1 cellular context compared by ENCODE assay signal in the genomic region with DNA sequence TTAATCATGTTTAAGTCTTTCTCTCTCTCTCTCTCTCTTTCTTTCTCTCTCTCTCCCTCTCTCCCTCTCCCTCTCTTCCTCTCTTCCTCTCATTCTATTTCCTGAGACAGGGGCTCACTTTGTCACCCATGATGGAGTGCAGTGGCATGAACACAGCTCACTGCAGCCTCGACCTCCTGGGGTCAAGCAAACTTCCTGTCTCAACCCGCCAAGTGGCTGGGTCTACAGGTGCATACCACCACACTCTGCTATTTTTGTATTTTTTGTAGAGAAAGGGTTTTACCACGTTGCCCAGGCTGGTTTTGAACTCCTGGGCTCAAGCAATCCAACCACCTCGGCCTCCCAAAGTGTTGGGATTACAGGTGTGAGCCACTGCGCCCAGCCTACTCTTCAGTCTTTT.
TF ChIP-seq lines count a peak whose summit lies in the region.

No MANE protein-coding gene starts in this region.

TF ChIP-seq in K562, 482 proteins besides CTCF, POLR2A, EP300 and RAD21:
- TF ChIP-seq, protein P1, sequence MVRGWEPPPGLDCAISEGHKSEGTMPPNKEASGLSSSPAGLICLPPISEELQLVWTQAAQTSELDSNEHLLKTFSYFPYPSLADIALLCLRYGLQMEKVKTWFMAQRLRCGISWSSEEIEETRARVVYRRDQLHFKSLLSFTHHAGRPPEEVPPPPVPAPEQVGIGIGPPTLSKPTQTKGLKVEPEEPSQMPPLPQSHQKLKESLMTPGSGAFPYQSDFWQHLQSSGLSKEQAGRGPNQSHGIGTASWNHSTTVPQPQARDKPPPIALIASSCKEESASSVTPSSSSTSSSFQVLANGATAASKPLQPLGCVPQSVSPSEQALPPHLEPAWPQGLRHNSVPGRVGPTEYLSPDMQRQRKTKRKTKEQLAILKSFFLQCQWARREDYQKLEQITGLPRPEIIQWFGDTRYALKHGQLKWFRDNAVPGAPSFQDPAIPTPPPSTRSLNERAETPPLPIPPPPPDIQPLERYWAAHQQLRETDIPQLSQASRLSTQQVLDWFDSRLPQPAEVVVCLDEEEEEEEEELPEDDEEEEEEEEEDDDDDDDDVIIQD (CRISPR knock-in tag; IDR thresholded peaks at IDR 0.05) = no peak
- TF ChIP-seq PML (IDR thresholded peaks at IDR 0.05; ENCODE audit: low read length) (no peak), ZNF717 (CRISPR knock-in tag; IDR thresholded peaks at IDR 0.05) (no peak), RBM22 (IDR thresholded peaks at IDR 0.05; ENCODE audit: low read depth, low read length, poor library complexity, severe bottlenecking) (no peak), CHD2 (IDR thresholded peaks at IDR 0.05; ENCODE audit: low read depth, low read length) (no peak), ZNF699 (CRISPR knock-in tag; IDR thresholded peaks at IDR 0.05; ENCODE audit: insufficient replicate concordance) (no peak), NFIX (CRISPR knock-in tag; IDR thresholded peaks at IDR 0.05; ENCODE audit: low read depth) (no peak), TEAD1 (CRISPR knock-in tag; IDR thresholded peaks at IDR 0.05) (no peak), ZNF696 (CRISPR knock-in tag; conservative IDR thresholded peaks at IDR 0.05) (no peak), DDX20 (tag; IDR thresholded peaks at IDR 0.05; ENCODE audit: low read depth) (no peak), FOXM1 (IDR thresholded peaks at IDR 0.05; ENCODE audit: low read depth) (no peak), FOXM1 (CRISPR knock-in tag; IDR thresholded peaks at IDR 0.05; ENCODE audit: low read depth) (no peak), TBP (optimal IDR thresholded peaks at IDR 0.05; ENCODE audit: low read depth, low read length) (no peak), DACH1 (IDR thresholded peaks at IDR 0.05; ENCODE audit: partially characterized antibody) (no peak), POLR2B (IDR thresholded peaks at IDR 0.05; ENCODE audit: low read depth, partially characterized antibody) (no peak), MXI1 (IDR thresholded peaks at IDR 0.05; ENCODE audit: low read depth, low read length) (no peak), MCM7 (IDR thresholded peaks at IDR 0.05) (no peak)
- TF ChIP-seq, protein P2, sequence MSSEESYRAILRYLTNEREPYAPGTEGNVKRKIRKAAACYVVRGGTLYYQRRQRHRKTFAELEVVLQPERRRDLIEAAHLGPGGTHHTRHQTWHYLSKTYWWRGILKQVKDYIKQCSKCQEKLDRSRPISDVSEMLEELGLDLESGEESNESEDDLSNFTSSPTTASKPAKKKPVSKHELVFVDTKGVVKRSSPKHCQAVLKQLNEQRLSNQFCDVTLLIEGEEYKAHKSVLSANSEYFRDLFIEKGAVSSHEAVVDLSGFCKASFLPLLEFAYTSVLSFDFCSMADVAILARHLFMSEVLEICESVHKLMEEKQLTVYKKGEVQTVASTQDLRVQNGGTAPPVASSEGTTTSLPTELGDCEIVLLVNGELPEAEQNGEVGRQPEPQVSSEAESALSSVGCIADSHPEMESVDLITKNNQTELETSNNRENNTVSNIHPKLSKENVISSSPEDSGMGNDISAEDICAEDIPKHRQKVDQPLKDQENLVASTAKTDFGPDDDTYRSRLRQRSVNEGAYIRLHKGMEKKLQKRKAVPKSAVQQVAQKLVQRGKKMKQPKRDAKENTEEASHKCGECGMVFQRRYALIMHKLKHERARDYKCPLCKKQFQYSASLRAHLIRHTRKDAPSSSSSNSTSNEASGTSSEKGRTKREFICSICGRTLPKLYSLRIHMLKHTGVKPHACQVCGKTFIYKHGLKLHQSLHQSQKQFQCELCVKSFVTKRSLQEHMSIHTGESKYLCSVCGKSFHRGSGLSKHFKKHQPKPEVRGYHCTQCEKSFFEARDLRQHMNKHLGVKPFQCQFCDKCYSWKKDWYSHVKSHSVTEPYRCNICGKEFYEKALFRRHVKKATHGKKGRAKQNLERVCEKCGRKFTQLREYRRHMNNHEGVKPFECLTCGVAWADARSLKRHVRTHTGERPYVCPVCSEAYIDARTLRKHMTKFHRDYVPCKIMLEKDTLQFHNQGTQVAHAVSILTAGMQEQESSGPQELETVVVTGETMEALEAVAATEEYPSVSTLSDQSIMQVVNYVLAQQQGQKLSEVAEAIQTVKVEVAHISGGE (CRISPR knock-in tag; IDR thresholded peaks at IDR 0.05) = no peak
- TF ChIP-seq, protein P3, sequence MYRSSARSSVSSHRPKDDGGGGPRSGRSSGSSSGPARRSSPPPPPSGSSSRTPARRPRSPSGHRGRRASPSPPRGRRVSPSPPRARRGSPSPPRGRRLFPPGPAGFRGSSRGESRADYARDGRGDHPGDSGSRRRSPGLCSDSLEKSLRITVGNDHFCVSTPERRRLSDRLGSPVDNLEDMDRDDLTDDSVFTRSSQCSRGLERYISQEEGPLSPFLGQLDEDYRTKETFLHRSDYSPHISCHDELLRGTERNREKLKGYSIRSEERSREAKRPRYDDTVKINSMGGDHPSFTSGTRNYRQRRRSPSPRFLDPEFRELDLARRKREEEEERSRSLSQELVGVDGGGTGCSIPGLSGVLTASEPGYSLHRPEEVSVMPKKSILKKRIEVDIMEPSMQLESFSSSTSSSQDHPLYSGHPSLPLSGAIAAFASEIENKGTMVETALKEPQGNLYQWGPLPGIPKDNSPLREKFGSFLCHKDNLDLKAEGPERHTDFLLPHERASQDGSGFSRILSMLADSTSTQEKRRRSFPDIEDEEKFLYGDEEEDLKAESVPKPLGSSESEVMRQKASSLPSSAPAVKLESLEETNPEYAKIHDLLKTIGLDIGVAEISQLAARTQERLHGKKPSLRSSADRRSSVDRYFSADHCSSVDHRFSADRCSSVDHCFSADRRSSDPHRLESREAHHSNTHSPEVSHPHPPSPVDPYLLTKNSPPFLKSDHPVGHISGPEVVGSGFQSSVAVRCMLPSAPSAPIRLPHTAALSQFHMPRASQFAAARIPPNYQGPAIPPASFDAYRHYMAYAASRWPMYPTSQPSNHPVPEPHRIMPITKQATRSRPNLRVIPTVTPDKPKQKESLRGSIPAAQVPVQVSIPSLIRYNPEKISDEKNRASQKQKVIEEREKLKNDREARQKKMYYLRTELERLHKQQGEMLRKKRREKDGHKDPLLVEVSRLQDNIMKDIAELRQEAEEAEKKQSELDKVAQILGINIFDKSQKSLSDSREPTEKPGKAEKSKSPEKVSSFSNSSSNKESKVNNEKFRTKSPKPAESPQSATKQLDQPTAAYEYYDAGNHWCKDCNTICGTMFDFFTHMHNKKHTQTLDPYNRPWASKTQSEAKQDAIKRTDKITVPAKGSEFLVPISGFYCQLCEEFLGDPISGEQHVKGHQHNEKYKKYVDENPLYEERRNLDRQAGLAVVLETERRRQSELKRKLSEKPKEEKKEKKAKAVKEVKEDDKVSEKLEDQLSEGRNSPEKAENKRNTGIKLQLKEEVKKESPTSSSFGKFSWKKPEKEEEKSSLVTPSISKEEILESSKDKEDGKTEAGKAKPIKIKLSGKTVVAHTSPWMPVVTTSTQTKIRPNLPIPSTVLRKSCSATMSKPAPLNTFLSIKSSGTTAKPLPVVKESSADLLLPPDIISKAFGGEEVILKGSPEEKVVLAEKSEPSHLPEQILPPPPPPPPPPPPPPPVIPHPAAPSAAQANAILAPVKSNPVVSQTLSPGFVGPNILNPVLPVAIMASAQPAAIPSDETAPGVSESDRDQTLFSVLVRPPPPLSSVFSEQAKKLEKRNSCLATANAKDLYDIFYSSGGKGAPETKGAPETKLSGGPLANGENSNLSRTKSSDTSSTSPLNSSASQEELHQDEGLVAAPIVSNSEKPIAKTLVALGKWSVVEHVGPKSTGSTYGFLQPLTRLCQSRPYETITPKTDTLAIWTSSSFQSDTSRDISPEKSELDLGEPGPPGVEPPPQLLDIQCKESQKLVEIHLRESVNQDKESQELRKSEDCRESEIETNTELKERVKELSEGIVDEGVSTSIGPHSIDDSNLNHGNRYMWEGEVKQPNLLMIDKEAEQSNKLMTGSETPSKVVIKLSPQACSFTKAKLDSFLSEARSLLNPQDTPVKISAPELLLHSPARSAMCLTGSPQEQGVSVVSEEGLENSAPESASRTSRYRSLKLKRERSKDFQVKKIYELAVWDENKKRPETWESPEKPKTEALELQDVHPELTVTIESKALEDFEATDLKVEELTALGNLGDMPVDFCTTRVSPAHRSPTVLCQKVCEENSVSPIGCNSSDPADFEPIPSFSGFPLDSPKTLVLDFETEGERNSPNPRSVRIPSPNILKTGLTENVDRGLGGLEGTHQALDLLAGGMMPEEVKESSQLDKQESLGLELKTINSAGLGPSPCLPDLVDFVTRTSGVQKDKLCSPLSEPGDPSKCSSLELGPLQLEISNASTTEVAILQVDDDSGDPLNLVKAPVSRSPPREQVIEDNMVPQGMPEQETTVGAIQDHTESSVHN (IDR thresholded peaks at IDR 0.05; ENCODE audit: borderline replicate concordance in 1 of 2, low read depth in 1 of 2) = no peak
- TF ChIP-seq, protein P4, sequence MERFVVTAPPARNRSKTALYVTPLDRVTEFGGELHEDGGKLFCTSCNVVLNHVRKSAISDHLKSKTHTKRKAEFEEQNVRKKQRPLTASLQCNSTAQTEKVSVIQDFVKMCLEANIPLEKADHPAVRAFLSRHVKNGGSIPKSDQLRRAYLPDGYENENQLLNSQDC (CRISPR knock-in tag; IDR thresholded peaks at IDR 0.05) = no peak
- TF ChIP-seq, protein P5, sequence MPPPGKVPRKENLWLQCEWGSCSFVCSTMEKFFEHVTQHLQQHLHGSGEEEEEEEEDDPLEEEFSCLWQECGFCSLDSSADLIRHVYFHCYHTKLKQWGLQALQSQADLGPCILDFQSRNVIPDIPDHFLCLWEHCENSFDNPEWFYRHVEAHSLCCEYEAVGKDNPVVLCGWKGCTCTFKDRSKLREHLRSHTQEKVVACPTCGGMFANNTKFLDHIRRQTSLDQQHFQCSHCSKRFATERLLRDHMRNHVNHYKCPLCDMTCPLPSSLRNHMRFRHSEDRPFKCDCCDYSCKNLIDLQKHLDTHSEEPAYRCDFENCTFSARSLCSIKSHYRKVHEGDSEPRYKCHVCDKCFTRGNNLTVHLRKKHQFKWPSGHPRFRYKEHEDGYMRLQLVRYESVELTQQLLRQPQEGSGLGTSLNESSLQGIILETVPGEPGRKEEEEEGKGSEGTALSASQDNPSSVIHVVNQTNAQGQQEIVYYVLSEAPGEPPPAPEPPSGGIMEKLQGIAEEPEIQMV (tag; conservative IDR thresholded peaks at IDR 0.05; ENCODE audit: low read depth) = no peak
